Comparison of ENCODE assay signal across 26 cellular contexts in the genomic region with DNA sequence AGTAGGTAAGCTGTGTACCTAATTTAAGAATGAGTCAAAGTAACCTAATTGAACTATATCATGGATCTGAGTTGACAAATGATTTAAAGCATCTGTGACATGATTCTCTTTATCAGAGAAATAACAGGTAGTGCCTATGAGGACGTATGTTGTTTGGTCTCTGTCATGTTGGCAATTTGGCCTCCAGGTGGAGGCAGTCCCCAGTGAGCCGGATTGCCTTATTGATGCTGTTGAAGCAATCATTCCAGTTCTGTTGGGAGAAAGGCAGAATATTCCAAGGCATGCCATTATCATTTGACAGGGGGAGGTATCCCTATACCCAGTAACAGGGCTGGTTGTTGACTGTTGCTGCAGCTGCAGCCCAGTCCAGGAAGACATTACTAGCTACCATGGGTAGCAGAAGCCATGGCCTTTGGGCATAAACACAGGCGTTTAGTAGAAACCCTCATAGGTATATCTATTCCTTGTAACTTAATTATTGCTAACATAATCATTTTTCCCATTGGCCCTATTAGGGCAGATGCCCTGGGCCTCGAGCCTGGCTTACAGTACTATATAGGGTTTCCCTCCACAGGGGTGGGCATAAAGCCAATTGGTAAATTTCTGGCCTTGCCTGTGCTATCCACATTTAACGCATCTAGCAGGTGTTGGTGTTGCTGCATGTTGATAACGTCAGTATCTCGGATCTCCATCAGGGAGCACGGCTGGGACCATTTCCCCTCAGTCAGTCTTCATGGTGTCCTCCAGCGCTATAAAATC. TPM values are rescaled to one million over a fixed set of nuclear protein-coding genes. Genes with fewer than 3 reads are reported as not detected.
DNase-seq lines count a peak whose midpoint lies in the region; ATAC-seq and TF ChIP-seq lines count a peak whose summit lies in the region.
"Had no signal": no experiment of that assay in that cellular context is flagged by ENCODE, and none has a peak within 500 bp of the region (broad histone marks: within the 10 kb centered on the region; RNA-seq: fewer than 3 reads in every experiment).

No MANE protein-coding gene starts in this region.

- H3K27ac Mint-ChIP-seq in H9 = no peak overlapping the region
- H3K27ac Mint-ChIP-seq in activated CD8-positive, alpha-beta memory T cell treated with anti-CD3 and anti-CD28 coated beads, Interleukin-2, amount 10 ng/mL, durations not matched to agents 7 days and 5 days = no peak overlapping the region
- H3K27ac Mint-ChIP-seq: CD4-positive, alpha-beta T cell; neural progenitor cell; progenitor cell of endocrine pancreas had no signal

- no peak overlapping the region for H3K18ac ChIP-seq in H9 (ENCODE audit: insufficient read length, low read depth, low read length)

- H3K9me3 ChIP-seq in H9 (ENCODE audit: control insufficient read depth, low read depth, low read length) = no peaks in the 10 kb centered on the region
- H3K9me3 ChIP-seq: heart right ventricle, testis, vagina had no signal

- H2BK5ac ChIP-seq in H9 (ENCODE audit: insufficient read length, low read length) = no peak overlapping the region

- no peak overlapping the region for H2BK15ac ChIP-seq in H9 (ENCODE audit: low read depth, low read length)

- intact Hi-C loops in posterior vena cava (cut with DNase I) = no loop called here

- WGBS in H9 (ENCODE audit: extremely low coverage, insufficient read length, low lambda C conversion rate) = no CpG with 5 or more reads among the region's 9 CpGs

- no peaks in the 10 kb centered on the region for H3K23me2 ChIP-seq in H9 (ENCODE audit: insufficient read length, low read depth, low read length, poor library complexity, severe bottlenecking)

- no peak overlapping the region for H2AK5ac ChIP-seq in H9 (ENCODE audit: insufficient read length, low read length)

- H3K27me3 ChIP-seq in H9 (ENCODE audit: insufficient read depth, low read length) = no peaks in the 10 kb centered on the region
- H3K27me3 ChIP-seq: heart right ventricle, neural progenitor cell, testis, vagina had no signal

- H3T11ph ChIP-seq in H9 (ENCODE audit: low read length) = no peak overlapping the region

- TF ChIP-seq CTCF in H9 (conservative IDR thresholded peaks at IDR 0.05) = peak; percentile 16; the same call in 1 of the 3 replicates

- H3K9me3 Mint-ChIP-seq in H9 = peaks cover 0 to 5% of the 10 kb centered on the region in 2 experiments; a peak in 1 of 5 replicates
- no peaks in the 10 kb centered on the region for H3K9me3 Mint-ChIP-seq in activated CD8-positive, alpha-beta memory T cell treated with anti-CD3 and anti-CD28 coated beads, Interleukin-2, amount 10 ng/mL, durations not matched to agents 7 days and 5 days (ENCODE audit: low read depth)
- H3K9me3 Mint-ChIP-seq: CD4-positive, alpha-beta T cell had no signal

- no peak overlapping the region for H3K4me2 ChIP-seq in H9 (ENCODE audit: insufficient read depth, insufficient read length, low read length)
- H3K4me2 ChIP-seq: neural progenitor cell had no signal

- no peak overlapping the region; a peak in 1 of 5 replicates for H3K4me3 Mint-ChIP-seq in H9
- H3K4me3 Mint-ChIP-seq in activated CD8-positive, alpha-beta memory T cell treated with anti-CD3 and anti-CD28 coated beads, Interleukin-2, amount 10 ng/mL, durations not matched to agents 7 days and 5 days = no peak overlapping the region
- H3K4me3 Mint-ChIP-seq: CD4-positive, alpha-beta T cell; neural progenitor cell had no signal

- H2BK20ac ChIP-seq in H9 (ENCODE audit: low read depth, low read length, poor library complexity, severe bottlenecking) = no peak overlapping the region

- CTCF ChIA-PET in activated CD8-positive, alpha-beta memory T cell treated with anti-CD3 and anti-CD28 coated beads, Interleukin-2, amount 10 ng/mL, durations not matched to agents 7 days and 5 days (lab: Charles Lee) = interaction anchor here (1.4 to 3.8 kb wide), 4 partner anchors 10 to 21 kb away, joined by 4 to 11 read pairs (median 8); partner anchors contain the start of gene SLC22A4

- H3K56ac ChIP-seq in H9 (ENCODE audit: insufficient read length, low read depth, low read length) = no peak overlapping the region

- H4K8ac ChIP-seq in H9 (replicated peaks; ENCODE audit: insufficient read length, low read depth, low read length) = no peak overlapping the region

- no peak overlapping the region for H3K14ac ChIP-seq in H9 (ENCODE audit: insufficient read depth, low read length)

- no peaks in the 10 kb centered on the region for H4K20me1 ChIP-seq in H9 (ENCODE audit: control insufficient read depth, insufficient read depth, insufficient read length)

- H4K91ac ChIP-seq in H9 (ENCODE audit: insufficient read length, low read depth, low read length) = no peak overlapping the region

- H3K79me1 ChIP-seq in H9 (ENCODE audit: insufficient read depth, low read depth, low read length, poor library complexity, severe bottlenecking) = no peaks in the 10 kb centered on the region

- no peak overlapping the region for H2AFZ ChIP-seq in H9 (ENCODE audit: low read length)
- H2AFZ ChIP-seq: neural progenitor cell had no signal

- peak; percentile 15 for DNase-seq in DMS53 (lab: John Stamatoyannopoulos, UW)
- DNase-seq in DMS53 treated with DMSO at 0.1 percent for 48 hours (lab: John Stamatoyannopoulos, UW; ENCODE audit: unreplicated experiment) = no peak
- DNase-seq in H9 = peak; percentile 16
- peak; percentile 31 for DNase-seq in activated CD8-positive, alpha-beta memory T cell treated with anti-CD3 and anti-CD28 coated beads, Interleukin-2, amount 10 ng/mL, durations not matched to agents 7 days and 5 days
- peak; percentile 39 for DNase-seq in islet precursor cell
- DNase-seq in posterior vena cava (ENCODE audit: low spot score) = no peak
- DNase-seq in UCSD-AML1 (lab: John Stamatoyannopoulos, UW; ENCODE audit: unreplicated experiment) = no peak
- DNase-seq: activated CD4-positive, alpha-beta T cell treated with anti-CD3 and anti-CD28 coated beads for 4 hours; activated naive CD4-positive, alpha-beta T cell; activated T-cell treated with anti-CD3 and anti-CD28 coated beads, Interleukin-2, amount 50 U/mL, for 48 hours; CD4-positive, alpha-beta T cell; effector CD4-positive, alpha-beta T cell; EL; foreskin fibroblast; heart right ventricle; NCI-H1092 treated with DMSO at 0.1 percent for 48 hours; NCI-H1930; NCI-H2227 treated with DMSO at 0.1 percent for 48 hours; stimulated activated CD4-positive, alpha-beta T cell treated with anti-CD3 and anti-CD28 coated beads, Interleukin-15, amount 100 ng/mL, for 24 hours; stimulated activated naive CD4-positive, alpha-beta T cell; testis had no signal

- no peak overlapping the region for H2BK12ac ChIP-seq in H9 (ENCODE audit: insufficient read length, low read depth, low read length)

- no peak overlapping the region for H3K9ac ChIP-seq in H9 (ENCODE audit: extremely low read depth, insufficient read length, low read length)
- H3K9ac ChIP-seq: neural progenitor cell had no signal

- H3K4me1 ChIP-seq in H9 (ENCODE audit: insufficient read depth, low read length) = 0 out of 2 replicates have a peak, but pooled peaks cover 5% of the 10 kb centered on the region
- H3K4me1 ChIP-seq: testis, vagina had no signal

- no peak overlapping the region for H2BK120ac ChIP-seq in H9 (ENCODE audit: low read depth, low read length, poor library complexity, severe bottlenecking)

- no peak overlapping the region for H3K23ac ChIP-seq in H9 (ENCODE audit: insufficient read length, low read depth, low read length)

- H3K27ac ChIP-seq in H9 (ENCODE audit: insufficient read length, low read depth, low read length) = no peak overlapping the region
- H3K27ac ChIP-seq: 22Rv1, heart right ventricle, neural progenitor cell, testis, vagina had no signal

- H3K79me2 ChIP-seq in H9 (ENCODE audit: insufficient read depth, low read length) = no peaks in the 10 kb centered on the region

- no peak overlapping the region for H3K4ac ChIP-seq in H9 (ENCODE audit: low read depth, low read length)

- no peak overlapping the region for H4K5ac ChIP-seq in H9 (ENCODE audit: insufficient read length, low read depth, low read length)

- H3K4me1 Mint-ChIP-seq in H9 = peaks cover 8 to 12% of the 10 kb centered on the region in 2 experiments
- H3K4me1 Mint-ChIP-seq in activated CD8-positive, alpha-beta memory T cell treated with anti-CD3 and anti-CD28 coated beads, Interleukin-2, amount 10 ng/mL, durations not matched to agents 7 days and 5 days = no peaks in the 10 kb centered on the region

- H3K36me3 Mint-ChIP-seq in H9 (ENCODE audit: insufficient read depth in 1 of 3, low read depth in 3 of 3) = no peaks in the 10 kb centered on the region
- no peaks in the 10 kb centered on the region for H3K36me3 Mint-ChIP-seq in activated CD8-positive, alpha-beta memory T cell treated with anti-CD3 and anti-CD28 coated beads, Interleukin-2, amount 10 ng/mL, durations not matched to agents 7 days and 5 days
- H3K36me3 Mint-ChIP-seq: neural progenitor cell had no signal

- no peak for ATAC-seq in activated CD8-positive, alpha-beta memory T cell treated with anti-CD3 and anti-CD28 coated beads, Interleukin-2, amount 10 ng/mL, durations not matched to agents 7 days and 5 days
- no peak for ATAC-seq in GM19395 (IDR thresholded peaks at IDR 0.05; ENCODE audit: unreplicated experiment)
- ATAC-seq: heart right ventricle had no signal

- H3K27me3 Mint-ChIP-seq in H9 (ENCODE audit: low read depth) = peaks cover 17% of the 10 kb centered on the region
- peaks cover 10% of the 10 kb centered on the region for H3K27me3 Mint-ChIP-seq in activated CD8-positive, alpha-beta memory T cell treated with anti-CD3 and anti-CD28 coated beads, Interleukin-2, amount 10 ng/mL, durations not matched to agents 7 days and 5 days
- H3K27me3 Mint-ChIP-seq: CD4-positive, alpha-beta T cell had no signal

RNA-seq across cellular contexts. Expression of gene SLC22A4, which starts 12.2 kb away (rescaled TPM):
- total RNA-seq in H9 (2021) = 0.70 and 0.72 TPM in 2 replicates
- under 1 TPM; 0.32 to 0.75 TPM for total RNA-seq in activated CD8-positive, alpha-beta memory T cell treated with anti-CD3 and anti-CD28 coated beads, Interleukin-2, amount 10 ng/mL, durations not matched to agents 7 days and 5 days
- 1 to 10 TPM; 2.5 to 3.1 TPM for total RNA-seq in posterior vena cava

RNA-seq across cellular contexts. Expression of gene PDLIM4, which starts 24.5 kb away (rescaled TPM):
- total RNA-seq in H9 (2021) (7.6 and 12.2 TPM in 2 replicates), posterior vena cava (10 to 100 TPM; 82.5 to 83.2 TPM)
- 1 to 10 TPM in 1 of 2 experiments, not detected in 1; 2.3 TPM for total RNA-seq in activated CD8-positive, alpha-beta memory T cell treated with anti-CD3 and anti-CD28 coated beads, Interleukin-2, amount 10 ng/mL, durations not matched to agents 7 days and 5 days
- total RNA-seq: CD4-positive, alpha-beta T cell had no signal

RNA-seq across cellular contexts. Expression of gene P4HA2, which starts 54.4 kb away (rescaled TPM):
- total RNA-seq in H9 (2021) (15.1 and 15.3 TPM in 2 replicates), posterior vena cava (10 to 100 TPM; 33.2 to 58.8 TPM)
- 10 to 100 TPM in 1 of 2 experiments, 1 to 10 TPM in 1; 8.3 to 19.4 TPM for total RNA-seq in activated CD8-positive, alpha-beta memory T cell treated with anti-CD3 and anti-CD28 coated beads, Interleukin-2, amount 10 ng/mL, durations not matched to agents 7 days and 5 days
- total RNA-seq: CD4-positive, alpha-beta T cell had no signal

Comparison
In these comparisons a context has a peak if more than half of its experiments do, and no peak if none do; other contexts are left out.
1. DNase-seq: peak in DMS53 (single experiment), H9 (single experiment), activated CD8-positive, alpha-beta memory T cell treated with anti-CD3 and anti-CD28 coated beads, Interleukin-2, amount 10 ng/mL, durations not matched to agents 7 days and 5 days (single experiment) and islet precursor cell (single experiment); none in DMS53 treated with DMSO at 0.1 percent for 48 hours (single experiment), posterior vena cava (single experiment) and UCSD-AML1 (single experiment).